In the genomic region with DNA sequence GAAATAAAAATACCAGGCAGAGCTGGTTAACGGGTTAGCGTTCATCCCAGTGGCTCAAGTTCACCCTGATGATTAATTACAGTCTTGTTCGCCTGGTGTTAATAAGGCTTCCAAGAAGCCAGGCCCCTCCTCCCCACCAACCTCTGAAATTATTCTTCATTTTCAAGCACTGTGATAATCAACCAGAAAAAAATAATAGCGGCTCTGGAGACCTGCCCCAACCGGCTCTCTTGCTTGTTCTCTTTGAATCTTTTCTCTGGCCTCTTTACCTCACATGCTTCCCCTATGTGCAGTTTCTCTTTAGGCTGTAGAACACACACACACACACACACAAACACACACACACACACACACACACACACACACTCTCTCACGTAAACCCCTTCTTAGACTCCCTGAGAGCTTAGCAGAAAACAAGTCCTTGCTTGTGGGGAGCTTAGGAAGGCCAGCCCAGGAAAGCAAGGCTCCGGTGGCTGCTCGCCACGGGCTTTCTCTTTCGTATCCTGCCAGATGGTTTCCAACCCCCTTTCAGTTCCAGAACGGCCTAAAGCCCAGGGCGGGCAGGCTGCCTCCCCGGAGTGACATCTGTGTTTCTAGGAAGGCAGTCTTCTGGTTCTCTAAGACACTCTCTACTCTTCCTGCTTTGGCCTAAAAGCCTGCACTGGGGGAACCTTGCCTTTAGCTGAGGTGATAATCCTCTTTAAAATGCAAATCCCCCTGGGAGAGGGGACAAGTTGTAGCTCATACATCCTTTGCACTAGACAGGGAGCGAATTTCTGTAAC, we compare ENCODE assay signal across 8 cellular contexts.
DNase-seq lines count a peak whose midpoint lies in the region; ATAC-seq and TF ChIP-seq lines count a peak whose summit lies in the region.

No MANE protein-coding gene starts in this region.

- H3K27me3 Mint-ChIP-seq in activated naive CD4-positive, alpha-beta T cell treated with anti-CD3 and anti-CD28 coated beads for 36 hours (ENCODE audit: low read depth) = no peaks in the 10 kb centered on the region

- CTCF ChIA-PET in activated naive CD4-positive, alpha-beta T cell treated with anti-CD3 and anti-CD28 coated beads for 36 hours (lab: Charles Lee) = interaction anchor here (1.0 to 1.8 kb wide), 5 partner anchors 39 to 368 kb away, joined by 4 to 10 read pairs (median 5); partner anchors contain the start of gene SESN3
- CTCF ChIA-PET in HEK293T (lab: Yijun Ruan, JAX) = interaction anchor here (0.6 kb wide), 1 partner anchor 72 kb away, joined by 3 read pairs; no protein-coding TSS in a partner anchor

- H3K4me1 Mint-ChIP-seq in activated naive CD4-positive, alpha-beta T cell treated with anti-CD3 and anti-CD28 coated beads for 36 hours (ENCODE audit: low read depth) = peaks cover 4% of the 10 kb centered on the region

- no peaks in the 10 kb centered on the region for H3K36me3 Mint-ChIP-seq in activated naive CD4-positive, alpha-beta T cell treated with anti-CD3 and anti-CD28 coated beads for 36 hours (ENCODE audit: low read depth)

- no peak overlapping the region for H3K27ac Mint-ChIP-seq in activated naive CD4-positive, alpha-beta T cell treated with anti-CD3 and anti-CD28 coated beads for 36 hours

- POLR2A ChIA-PET in HEK293T (lab: Yijun Ruan, JAX) = no interaction called here

- no peak overlapping the region for H3K4me3 Mint-ChIP-seq in activated naive CD4-positive, alpha-beta T cell treated with anti-CD3 and anti-CD28 coated beads for 36 hours

- TF ChIP-seq CTCF in GM12864 (IDR thresholded peaks at IDR 0.05; ENCODE audit: low read depth, low read length, missing control alignments) = no peak

- intact Hi-C loops in activated naive CD4-positive, alpha-beta T cell treated with anti-CD3 and anti-CD28 coated beads for 36 hours (cut with micrococcal nuclease) = loop anchor here (1.0 to 2.0 kb wide), 3 partner anchors 8 to 269 kb away; no protein-coding TSS in a partner anchor
- intact Hi-C loops in Right ventricle myocardium inferior (cut with DNase I) (loop anchor here (5.0 to 10.0 kb wide), 2 partner anchors 105 to 263 kb away; partner anchors contain the start of gene SESN3), posterior vena cava (cut with DNase I) (no loop called here)

- H3K4me3 ChIP-seq in GM12864 (ENCODE audit: low read depth, low read length) = no peak overlapping the region; the same call in 1 of the 2 replicates

- DNase-seq in GM12864 (ENCODE audit: low read depth) (peak; percentile 64), HCEC 1CT (peak; percentile 5), NCI-H1694 treated with DMSO at 0.1 percent for 48 hours (lab: John Stamatoyannopoulos, UW) (peak; percentile 50), Right ventricle myocardium inferior (ENCODE audit: missing footprints) (peak; percentile 84), posterior vena cava (ENCODE audit: low spot score) (peak; percentile 87), HEK293T (ENCODE audit: extremely low spot score) (no peak), NCI-H2081 (lab: John Stamatoyannopoulos, UW) (no peak)
- DNase-seq in activated naive CD4-positive, alpha-beta T cell treated with anti-CD3 and anti-CD28 coated beads for 36 hours = peak; percentile 69

- peak; percentile 78 for ATAC-seq in Right ventricle myocardium inferior

- H3K9me3 Mint-ChIP-seq in activated naive CD4-positive, alpha-beta T cell treated with anti-CD3 and anti-CD28 coated beads for 36 hours = no peaks in the 10 kb centered on the region

TF ChIP-seq in HEK293T, 16 proteins besides CTCF, POLR2A, EP300 and RAD21:
- TF ChIP-seq SP1 (IDR thresholded peaks at IDR 0.05) (no peak), ARNT (IDR thresholded peaks at IDR 0.05) (no peak), L3MBTL2 (conservative IDR thresholded peaks at IDR 0.05) (no peak), CTBP1 (IDR thresholded peaks at IDR 0.05; ENCODE audit: borderline replicate concordance) (no peak), FOXM1 (IDR thresholded peaks at IDR 0.05; ENCODE audit: borderline replicate concordance) (no peak), FOXK2 (IDR thresholded peaks at IDR 0.05) (no peak)

Comparison
In these comparisons a context has a peak if more than half of its experiments do, and no peak if none do; other contexts are left out.
1. DNase-seq: peak in GM12864 (single experiment), HCEC 1CT (single experiment), NCI-H1694 treated with DMSO at 0.1 percent for 48 hours (single experiment), activated naive CD4-positive, alpha-beta T cell treated with anti-CD3 and anti-CD28 coated beads for 36 hours (single experiment), Right ventricle myocardium inferior (single experiment) and posterior vena cava (single experiment); none in HEK293T (single experiment) and NCI-H2081 (0 of 2).
2. intact Hi-C loops: an anchor here in activated naive CD4-positive, alpha-beta T cell treated with anti-CD3 and anti-CD28 coated beads for 36 hours (1.0 to 2.0 kb wide) and Right ventricle myocardium inferior (5.0 to 10.0 kb wide); none called in posterior vena cava.